27 cellular contexts compared by ENCODE assay signal in genomic region chr2:222778400-222778799, GRCh38.
"Had no signal": no experiment of that assay in that cellular context is flagged by ENCODE, and none has a peak within 500 bp of the region (broad histone marks: within the 10 kb centered on the region; RNA-seq: fewer than 3 reads in every experiment).

No MANE protein-coding gene starts in this region.

- DNase-seq: dermis blood vessel endothelial cell; dorsolateral prefrontal cortex; effector CD8-positive, alpha-beta T cell; effector memory CD8-positive, alpha-beta T cell; endodermal cell; erythroblast; esophagus squamous epithelium; foreskin fibroblast; foreskin melanocyte; gastrocnemius medialis; glutamatergic neuron; head of caudate nucleus; heart right ventricle; hippocampal formation; left cardiac atrium; left lung; left ventricle myocardium superior; lower lobe of right lung; mesendoderm; midbrain had no signal

- ATAC-seq: effector memory CD8-positive, alpha-beta T cell; esophagus mucosa; gastrocnemius medialis; heart right ventricle; left cardiac atrium; left lung; left ventricle myocardium superior; lower lobe of right lung had no signal

- H3K36me3 ChIP-seq: esophagus squamous epithelium, gastrocnemius medialis, heart right ventricle, left lung, lower lobe of right lung had no signal

- H3K27ac ChIP-seq: coronary artery, dorsolateral prefrontal cortex, epithelial cell of prostate, esophagus squamous epithelium, gastrocnemius medialis, heart right ventricle, left lung, lower lobe of right lung had no signal

- H3K4me3 ChIP-seq: coronary artery, dorsolateral prefrontal cortex, esophagus squamous epithelium, gastrocnemius medialis, heart right ventricle, left lung, lower lobe of right lung had no signal

- FAIRE-seq: colon, endometrium, islet of Langerhans, keratinocyte had no signal

- H3K4me1 ChIP-seq: esophagus squamous epithelium, left lung, lower lobe of right lung had no signal

- H3K9me3 ChIP-seq: esophagus squamous epithelium, gastrocnemius medialis, heart right ventricle, left lung, lower lobe of right lung had no signal

- H3K27me3 ChIP-seq: dorsolateral prefrontal cortex, esophagus squamous epithelium, gastrocnemius medialis, heart right ventricle, left lung had no signal
